8 cellular contexts compared by ENCODE assay signal in the genomic region with DNA sequence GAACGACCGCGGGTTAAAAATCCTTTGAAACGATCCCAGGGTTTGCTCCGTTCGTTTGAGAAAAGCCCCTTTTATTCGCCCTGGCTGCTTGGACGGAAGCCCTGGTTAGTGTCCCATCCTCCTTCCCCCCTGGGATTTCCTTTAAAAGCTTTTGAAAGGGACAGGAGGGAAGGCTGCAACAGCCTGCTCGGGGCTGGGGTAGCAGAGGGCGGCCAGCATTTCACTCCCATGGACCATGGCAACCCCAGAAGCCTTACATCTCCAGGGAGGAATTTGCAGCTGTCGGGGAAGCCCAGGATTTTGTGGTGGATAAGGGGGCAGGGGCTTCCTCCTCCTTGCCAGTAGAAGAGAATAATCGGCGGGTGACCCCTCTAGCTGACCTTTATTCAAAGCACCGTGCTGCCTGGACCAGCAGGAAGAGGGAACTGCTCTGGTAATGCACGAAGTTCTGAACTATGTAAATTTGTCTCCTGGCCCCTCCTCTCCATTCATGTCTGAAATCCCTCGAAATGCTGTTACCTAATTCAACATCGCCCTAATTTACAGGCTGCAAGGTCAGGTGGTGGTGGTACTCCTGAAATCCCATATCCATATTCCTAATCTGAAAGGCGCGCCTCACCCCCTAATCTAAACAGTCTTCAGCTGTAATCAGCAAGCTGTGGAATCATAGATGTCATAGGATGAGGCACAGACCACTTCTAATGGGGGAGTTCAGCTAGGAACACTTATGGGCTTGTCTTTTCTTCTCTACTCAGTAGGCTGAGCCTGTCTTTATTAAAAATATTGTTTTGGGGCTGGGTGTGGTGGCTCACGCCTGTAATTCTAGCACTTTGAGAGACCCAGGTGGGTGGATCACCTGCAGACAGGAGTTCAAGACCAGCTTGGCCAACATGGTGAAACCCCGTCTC. TPM values are rescaled to one million over a fixed set of nuclear protein-coding genes. Genes with fewer than 3 reads are reported as not detected.
DNase-seq lines count a peak whose midpoint lies in the region; ATAC-seq lines count a peak whose summit lies in the region.

No MANE protein-coding gene starts in this region.

- H3K27ac ChIP-seq in skin epidermis = peak overlapping the region in 20 of 21 experiments; percentile 55 to 100 (median 88)

- H3K4me3 Mint-ChIP-seq in activated CD8-positive, alpha-beta memory T cell treated with anti-CD3 and anti-CD28 coated beads, Interleukin-2, amount 10 ng/mL, durations not matched to agents 7 days and 5 days = peak overlapping the region; percentile 80
- H3K4me3 Mint-ChIP-seq in immature natural killer cell = peak overlapping the region; percentile 66 to 90 (median 88)

- peak overlapping the region; percentile 39 to 95 (median 90) for H3K4me3 ChIP-seq in skin epidermis

- CTCF ChIA-PET in activated CD8-positive, alpha-beta memory T cell treated with anti-CD3 and anti-CD28 coated beads, Interleukin-2, amount 10 ng/mL, durations not matched to agents 7 days and 5 days (lab: Charles Lee) = interaction anchor here (0.8 to 2.0 kb wide), 11 partner anchors 11 to 101 kb away, joined by 3 to 12 read pairs (median 4); a partner anchor contains a TSS

- peak overlapping the region; percentile 83 for H3K27ac Mint-ChIP-seq in activated CD8-positive, alpha-beta memory T cell treated with anti-CD3 and anti-CD28 coated beads, Interleukin-2, amount 10 ng/mL, durations not matched to agents 7 days and 5 days
- peak overlapping the region; percentile 58 to 87 (median 80) for H3K27ac Mint-ChIP-seq in immature natural killer cell

- no peak for DNase-seq in activated CD8-positive, alpha-beta memory T cell treated with anti-CD3 and anti-CD28 coated beads, Interleukin-2, amount 10 ng/mL, durations not matched to agents 7 days and 5 days
- DNase-seq in activated CD8-positive, alpha-beta memory T cell treated with anti-CD3 and anti-CD28 coated beads, Interleukin-2, amount 50 U/mL, for 48 hours = no peak
- DNase-seq in NCI-H526 treated with DMSO at 0.1 percent for 48 hours (lab: John Stamatoyannopoulos, UW) = peak; percentile 38
- peak; percentile 63 for DNase-seq in astrocyte of the hippocampus (ENCODE audit: low read depth, low spot score)
- peak in 1 of 3 donors; percentile 5 for DNase-seq in immature natural killer cell

- no peaks in the 10 kb centered on the region for H3K36me3 Mint-ChIP-seq in activated CD8-positive, alpha-beta memory T cell treated with anti-CD3 and anti-CD28 coated beads, Interleukin-2, amount 10 ng/mL, durations not matched to agents 7 days and 5 days
- no peaks in the 10 kb centered on the region for H3K36me3 Mint-ChIP-seq in immature natural killer cell

- ATAC-seq in activated CD8-positive, alpha-beta memory T cell treated with anti-CD3 and anti-CD28 coated beads, Interleukin-2, amount 10 ng/mL, durations not matched to agents 7 days and 5 days = no peak
- ATAC-seq in GM21723 (IDR thresholded peaks at IDR 0.05; ENCODE audit: unreplicated experiment) (no peak), HG03135 (IDR thresholded peaks at IDR 0.05; ENCODE audit: unreplicated experiment) (no peak)

- H3K4me1 Mint-ChIP-seq in activated CD8-positive, alpha-beta memory T cell treated with anti-CD3 and anti-CD28 coated beads, Interleukin-2, amount 10 ng/mL, durations not matched to agents 7 days and 5 days = peaks cover 31% of the 10 kb centered on the region
- H3K4me1 Mint-ChIP-seq in immature natural killer cell = peaks cover 24 to 28% of the 10 kb centered on the region in 2 donors

- no peaks in the 10 kb centered on the region for H3K27me3 Mint-ChIP-seq in activated CD8-positive, alpha-beta memory T cell treated with anti-CD3 and anti-CD28 coated beads, Interleukin-2, amount 10 ng/mL, durations not matched to agents 7 days and 5 days
- H3K27me3 Mint-ChIP-seq in immature natural killer cell (ENCODE audit: low read depth in 3 of 3) = peaks cover 0 to 2% (median 0%) of the 10 kb centered on the region in 3 donors

- H3K9me3 Mint-ChIP-seq in activated CD8-positive, alpha-beta memory T cell treated with anti-CD3 and anti-CD28 coated beads, Interleukin-2, amount 10 ng/mL, durations not matched to agents 7 days and 5 days (ENCODE audit: low read depth) = no peaks in the 10 kb centered on the region
- no peaks in the 10 kb centered on the region for H3K9me3 Mint-ChIP-seq in immature natural killer cell

RNA-seq across cellular contexts. Expression of a gene that starts 1.0 kb away (rescaled TPM):
- 10 to 100 TPM; 56.2 to 75.7 TPM for total RNA-seq in activated CD8-positive, alpha-beta memory T cell treated with anti-CD3 and anti-CD28 coated beads, Interleukin-2, amount 10 ng/mL, durations not matched to agents 7 days and 5 days
- 10 to 100 TPM in 1 of 3 donors, 1 to 10 TPM in 2; 1.4 to 30.6 (median 9.5) TPM for polyA plus RNA-seq in immature natural killer cell

Comparison
In these comparisons a context has a peak if more than half of its experiments do, and no peak if none do; other contexts are left out.
1. DNase-seq: peak in NCI-H526 treated with DMSO at 0.1 percent for 48 hours (single experiment) and astrocyte of the hippocampus (single experiment); none in activated CD8-positive, alpha-beta memory T cell treated with anti-CD3 and anti-CD28 coated beads, Interleukin-2, amount 10 ng/mL, durations not matched to agents 7 days and 5 days (single experiment) and activated CD8-positive, alpha-beta memory T cell treated with anti-CD3 and anti-CD28 coated beads, Interleukin-2, amount 50 U/mL, for 48 hours (single experiment).